1 cellular context compared by ENCODE assay signal in genomic region chr16:47053895-47054294, GRCh38.
TF ChIP-seq lines count a peak whose summit lies in the region.

No MANE protein-coding gene starts in this region.

TF ChIP-seq in HepG2, 621 proteins besides CTCF, POLR2A, EP300 and RAD21 (continued from another document):
- TF ChIP-seq ZNF800 (CRISPR knock-in tag; IDR thresholded peaks at IDR 0.05) (no peak), NR2F1 (CRISPR knock-in tag; IDR thresholded peaks at IDR 0.05) (peak in 1 of 2 experiments; percentile 51; a peak in 1 of 4 replicates), ZNF317 (CRISPR knock-in tag; IDR thresholded peaks at IDR 0.05) (no peak), BRCA1 (CRISPR knock-in tag; IDR thresholded peaks at IDR 0.05) (0 out of 2 replicates have a peak, but pooled peaks have one; percentile 41), MED1 (CRISPR knock-in tag; IDR thresholded peaks at IDR 0.05) (peak; percentile 51; the same call in 1 of the 2 replicates), AGO1 (IDR thresholded peaks at IDR 0.05; ENCODE audit: low read depth, low read length, poor library complexity, severe bottlenecking) (no peak), ZNF251 (CRISPR knock-in tag; IDR thresholded peaks at IDR 0.05) (no peak), ZNF83 (CRISPR knock-in tag; IDR thresholded peaks at IDR 0.05; ENCODE audit: borderline replicate concordance) (no peak), NR2F6 (IDR thresholded peaks at IDR 0.05) (peak; percentile 81), NR2F6 (CRISPR knock-in tag; IDR thresholded peaks at IDR 0.05) (peak; percentile 82), RARA (CRISPR knock-in tag; IDR thresholded peaks at IDR 0.05) (peak; percentile 62), PAXIP1 (CRISPR knock-in tag; conservative IDR thresholded peaks at IDR 0.05) (0 out of 2 replicates have a peak, but pooled peaks have one; percentile 32), ZNF746 (CRISPR knock-in tag; IDR thresholded peaks at IDR 0.05) (0 out of 2 replicates have a peak, but pooled peaks have one; percentile 6), ZFP41 (CRISPR knock-in tag; IDR thresholded peaks at IDR 0.05; ENCODE audit: borderline replicate concordance) (no peak), NCOA5 (CRISPR knock-in tag; IDR thresholded peaks at IDR 0.05) (no peak), GATAD2A (CRISPR knock-in tag; IDR thresholded peaks at IDR 0.05) (0 out of 2 replicates have a peak, but pooled peaks have one; percentile 29), MAX (IDR thresholded peaks at IDR 0.05) (peak; percentile 36; the same call in 1 of the 2 replicates), RBAK (CRISPR knock-in tag; IDR thresholded peaks at IDR 0.05) (no peak), ARID5B (CRISPR knock-in tag; IDR thresholded peaks at IDR 0.05) (peak; percentile 49; the same call in 1 of the 2 replicates), BCL6 (CRISPR knock-in tag; IDR thresholded peaks at IDR 0.05) (0 out of 2 replicates have a peak, but pooled peaks have one; percentile 19), YEATS4 (CRISPR knock-in tag; IDR thresholded peaks at IDR 0.05; ENCODE audit: borderline replicate concordance) (0 out of 2 replicates have a peak, but pooled peaks have one; percentile 10)
